ENCODE assay signal across 16 cellular contexts in the genomic region with DNA sequence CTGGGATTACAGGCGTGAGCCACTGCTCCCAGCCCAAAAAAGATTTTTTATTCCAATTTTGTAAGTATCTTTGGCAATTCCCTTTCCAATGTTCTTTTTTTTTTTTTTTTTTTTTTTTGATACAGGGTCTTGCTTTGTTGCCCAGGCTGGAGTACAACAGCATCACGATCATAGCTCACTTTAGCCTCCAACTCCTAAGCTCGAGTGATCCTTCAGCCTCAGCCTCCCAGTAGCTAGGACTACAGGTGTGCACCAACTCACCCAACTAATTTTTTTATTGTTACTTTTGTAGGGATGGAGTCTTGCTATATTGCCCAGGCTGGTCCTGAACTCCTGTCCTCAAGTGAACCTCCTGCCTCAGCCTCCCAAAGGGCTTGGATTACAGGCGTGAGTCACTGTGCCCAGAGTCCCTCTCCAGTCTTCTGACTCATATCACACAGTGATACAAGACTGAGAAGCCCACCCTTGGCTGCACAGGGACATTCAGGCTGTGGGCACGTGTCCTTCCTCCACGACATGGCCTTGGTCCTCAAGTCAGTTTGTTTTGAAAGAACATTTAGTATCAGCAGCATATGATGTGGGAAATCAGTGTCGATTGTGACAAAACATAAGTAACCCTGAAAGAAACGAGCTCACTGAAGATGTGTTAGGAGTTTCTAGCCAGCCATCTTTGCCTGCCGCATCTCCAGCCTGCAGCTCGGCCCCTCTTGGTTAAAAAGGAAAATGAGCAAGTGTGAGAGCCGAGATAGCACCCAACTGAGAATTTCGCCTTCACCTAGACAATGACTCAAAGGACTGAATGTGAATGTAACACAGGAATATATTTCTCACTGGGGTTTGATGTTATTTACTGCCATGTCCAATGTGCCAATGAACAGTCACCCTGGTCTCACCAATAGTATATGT.
"Had no signal": no experiment of that assay in that cellular context is flagged by ENCODE, and none has a peak within 500 bp of the region (broad histone marks: within the 10 kb centered on the region; RNA-seq: fewer than 3 reads in every experiment).

No MANE protein-coding gene starts in this region.

- DNase-seq: activated CD4-positive, alpha-beta T cell treated with anti-CD3 and anti-CD28 coated beads, Interleukin-2, amount 10 ng/mL, durations not matched to agents 24 days and 14 days; activated CD4-positive, CD25-positive, alpha-beta regulatory T cell; activated CD8-positive, alpha-beta memory T cell treated with anti-CD3 and anti-CD28 coated beads, Interleukin-2, amount 50 U/mL, for 48 hours; activated CD8-positive, alpha-beta T cell treated with anti-CD3 and anti-CD28 coated beads, Interleukin-2, amount 10 ng/mL, durations not matched to agents 7 days and 5 days; activated gamma-delta T cell; activated T-cell treated with anti-CD3 and anti-CD28 coated beads, Interleukin-2, amount 50 U/mL, for 72 hours; amniotic stem cell; body of pancreas; caudate nucleus; colonic mucosa; glutamatergic neuron; nephron progenitor cell; stimulated activated CD4-positive, alpha-beta T cell treated with anti-CD3 and anti-CD28 coated beads, Interleukin-2, amount 100 ng/mL, for 48 hours had no signal

- H3K4me1 ChIP-seq: body of pancreas, colonic mucosa, vagina had no signal

- ATAC-seq: activated CD8-positive, alpha-beta T cell treated with anti-CD3 and anti-CD28 coated beads, Interleukin-2, amount 10 ng/mL, durations not matched to agents 7 days and 5 days; activated naive CD4-positive, alpha-beta T cell treated with anti-CD3 and anti-CD28 coated beads, Interleukin-2, amount 50 U/mL, for 72 hours; activated T-cell treated with anti-CD3 and anti-CD28 coated beads, Interleukin-2, amount 50 U/mL, for 72 hours; body of pancreas; esophagus mucosa had no signal

- H3K27me3 ChIP-seq: body of pancreas, colonic mucosa, vagina had no signal

- H3K9me3 ChIP-seq: body of pancreas, colonic mucosa, vagina had no signal

- H3K27ac ChIP-seq: body of pancreas, colonic mucosa, vagina had no signal

- H3K36me3 ChIP-seq: colonic mucosa, vagina had no signal

- H3K4me3 ChIP-seq: body of pancreas, colonic mucosa, vagina had no signal
